ENCODE assay signal across 8 cellular contexts in the genomic region with DNA sequence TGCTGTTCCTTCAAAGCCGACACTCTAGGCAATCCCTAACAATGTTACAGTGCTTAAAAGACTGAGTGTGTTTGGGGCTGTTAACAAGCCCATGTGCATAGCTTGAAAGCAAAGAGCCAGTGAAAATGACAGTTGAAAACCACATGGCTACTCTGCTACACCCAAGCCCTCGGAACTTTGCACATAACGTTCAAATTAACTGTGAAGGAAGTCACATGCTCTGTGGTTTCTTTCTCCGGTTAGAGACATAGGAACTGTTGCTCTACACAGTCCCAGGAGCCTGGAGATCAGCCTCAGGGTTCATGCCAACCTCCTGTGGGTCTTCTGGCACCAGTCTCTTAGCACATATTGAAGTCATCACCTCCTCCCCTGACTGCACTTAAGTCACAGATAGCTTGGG. TPM values are rescaled to one million over a fixed set of nuclear protein-coding genes. Genes with fewer than 3 reads are reported as not detected.
A peak's percentile ranks its signal among the peaks of the same experiment; 100 is the strongest.
DNase-seq lines count a peak whose midpoint lies in the region; ATAC-seq and TF ChIP-seq lines count a peak whose summit lies in the region.

No MANE protein-coding gene starts in this region.

- H3K27ac Mint-ChIP-seq in T-cell (peak overlapping the region; percentile 80 to 83), immature natural killer cell (peak overlapping the region; percentile 68 to 89 (median 78))

- H3K36me3 ChIP-seq in DOHH2 (ENCODE audit: control insufficient read depth, low read length) = peaks cover 97% of the 10 kb centered on the region

- H3K9me3 ChIP-seq in DOHH2 (ENCODE audit: control insufficient read depth, insufficient read depth, low read length) = no peaks in the 10 kb centered on the region

- TF ChIP-seq CTCF in DOHH2 (IDR thresholded peaks at IDR 0.05; ENCODE audit: low read depth, low read length, poor library complexity, severe bottlenecking) = no peak

- H3K79me2 ChIP-seq in DOHH2 (ENCODE audit: control insufficient read depth, low read length) = peaks cover 100% of the 10 kb centered on the region

- CTCF ChIA-PET in T-cell (lab: Charles Lee) = interaction anchor here (0.6 to 1.5 kb wide), 3 partner anchors 8 to 108 kb away, joined by 4 to 5 read pairs (median 4); no protein-coding TSS in a partner anchor

- H3K4me1 Mint-ChIP-seq in T-cell (peaks cover 59 to 85% (median 64%) of the 10 kb centered on the region in 3 donors), immature natural killer cell (peaks cover 62 to 88% of the 10 kb centered on the region in 2 donors)

- no peaks in the 10 kb centered on the region for H3K27me3 ChIP-seq in DOHH2 (ENCODE audit: control insufficient read depth, low read length)

- H3K27me3 Mint-ChIP-seq in T-cell (no peaks in the 10 kb centered on the region), immature natural killer cell (ENCODE audit: low read depth in 3 of 3) (peaks cover 0 to 5% (median 1%) of the 10 kb centered on the region in 3 donors)

- peak overlapping the region; percentile 47 for H3K4me2 ChIP-seq in DOHH2 (ENCODE audit: low read length)

- H3K4me1 ChIP-seq in DOHH2 (ENCODE audit: control insufficient read depth, low read length) = peaks cover 90% of the 10 kb centered on the region

- H3K9me3 Mint-ChIP-seq in T-cell = no peaks in the 10 kb centered on the region
- no peaks in the 10 kb centered on the region for H3K9me3 Mint-ChIP-seq in immature natural killer cell

- no peaks in the 10 kb centered on the region for H3F3A ChIP-seq in DOHH2 (ENCODE audit: control insufficient read depth, insufficient read depth)

- peak overlapping the region; percentile 23; the same call in 1 of the 2 replicates for H3K4me3 ChIP-seq in DOHH2 (ENCODE audit: low read length)

- H3K36me3 Mint-ChIP-seq in T-cell (peaks cover 30% of the 10 kb centered on the region), immature natural killer cell (peaks cover 6 to 32% (median 23%) of the 10 kb centered on the region in 3 donors)

- peak overlapping the region; percentile 45 for H3K27ac ChIP-seq in DOHH2 (ENCODE audit: low read depth, low read length)

- H3K4me3 Mint-ChIP-seq in T-cell = peak overlapping the region in 2 of 3 donors; percentile 31 to 61
- H3K4me3 Mint-ChIP-seq in immature natural killer cell = peak overlapping the region; percentile 46 to 76 (median 74)

- peak in 28 of 34 experiments; percentile 5 to 53 (median 19) for DNase-seq in T-cell
- DNase-seq in immature natural killer cell = peak; percentile 66 to 75 (median 70)
- DNase-seq in NCI-H1436 treated with DMSO at 0.1 percent for 48 hours (lab: John Stamatoyannopoulos, UW) = no peak
- no peak for DNase-seq in SW 1271 (lab: John Stamatoyannopoulos, UW)
- DNase-seq in DMS79 treated with DMSO at 0.1 percent for 48 hours (lab: John Stamatoyannopoulos, UW) = no peak

- ATAC-seq in GM19372 (IDR thresholded peaks at IDR 0.05; ENCODE audit: low read depth, unreplicated experiment) (peak; percentile 83), HG03342 (IDR thresholded peaks at IDR 0.05; ENCODE audit: unreplicated experiment) (peak; percentile 79), T-cell (replicated peaks in 1 of 4) (peak; percentile 81 to 95 (median 89))

- H3K9me2 ChIP-seq in DOHH2 (replicated peaks; ENCODE audit: control insufficient read depth, low read length) = no peaks in the 10 kb centered on the region

- POLR2A ChIA-PET in T-cell (lab: Charles Lee) = no interaction called here

- H4K20me1 ChIP-seq in DOHH2 (ENCODE audit: control insufficient read depth, insufficient read depth, low read depth, low read length) = peaks cover 10% of the 10 kb centered on the region; the same call in 1 of the 2 replicates

RNA-seq across cellular contexts. Expression of gene C9orf152, which starts 51.1 kb away (rescaled TPM):
- under 1 TPM in 3 of 5 donors, not detected in 2; 0.09 to 0.10 (median 0.09) TPM for total RNA-seq in T-cell
- polyA plus RNA-seq in immature natural killer cell = not detected

Comparison
In these comparisons a context has a peak if more than half of its experiments do, and no peak if none do; other contexts are left out.
1. DNase-seq: peak in T-cell (28 of 34) and immature natural killer cell (3 of 3); none in NCI-H1436 treated with DMSO at 0.1 percent for 48 hours (single experiment), SW 1271 (0 of 2) and DMS79 treated with DMSO at 0.1 percent for 48 hours (single experiment).
2. Peak in every context shown above with its lines, with median percentiles within 50 percentile points of each other: ATAC-seq.